ENCODE assay signal across 10 cellular contexts in genomic region chr16:23504076-23504452, GRCh38. TPM values are rescaled to one million over a fixed set of nuclear protein-coding genes. Genes with fewer than 3 reads are reported as not detected.
A peak's percentile ranks its signal among the peaks of the same experiment; 100 is the strongest.
DNase-seq lines count a peak whose midpoint lies in the region; ATAC-seq and TF ChIP-seq lines count a peak whose summit lies in the region.
"Had no signal": no experiment of that assay in that cellular context is flagged by ENCODE, and none has a peak within 500 bp of the region (broad histone marks: within the 10 kb centered on the region; RNA-seq: fewer than 3 reads in every experiment).

No MANE protein-coding gene starts in this region.

- no peaks in the 10 kb centered on the region for H3K27me3 ChIP-seq in hepatocyte
- no peaks in the 10 kb centered on the region for H3K27me3 ChIP-seq in vagina

- H3K4me3 ChIP-seq in hepatocyte: no peak overlapping the region
- H3K4me3 ChIP-seq in vagina: no peak overlapping the region

- H3K27ac ChIP-seq in hepatocyte (peak overlapping the region; percentile 75), vagina (peak overlapping the region; percentile 66)
- H3K27ac ChIP-seq: KMS-11 had no signal

- peak overlapping the region; percentile 62 for H3K4me2 ChIP-seq in hepatocyte

- peak overlapping the region; percentile 71 for H3K27ac Mint-ChIP-seq in activated naive CD8-positive, alpha-beta T cell treated with anti-CD3 and anti-CD28 coated beads, Interleukin-2, amount 10 ng/mL, durations not matched to agents 7 days and 5 days
- no peak overlapping the region for H3K27ac Mint-ChIP-seq in activated naive CD8-positive, alpha-beta T cell treated with anti-CD3 and anti-CD28 coated beads for 36 hours
- H3K27ac Mint-ChIP-seq in activated T-helper 1 cell treated with anti-CD3 and anti-CD28 coated beads, Interleukin-12 subunit alpha, Interleukin-12 subunit beta, Interleukin-2, Interleukin-4 antibody, amounts not matched to agents 30 ng/mL and 10 ng/mL and 1 ng/mL, durations not matched to agents 14 hours and 24 hours and 36 hours: peak overlapping the region; percentile 16

- no peak for TF ChIP-seq POLR2A in vagina (IDR thresholded peaks at IDR 0.05)

- H3K4me1 ChIP-seq in hepatocyte (ENCODE audit: insufficient read depth): peaks cover 4% of the 10 kb centered on the region
- peaks cover 87% of the 10 kb centered on the region for H3K4me1 ChIP-seq in vagina

- H3K9me3 ChIP-seq in hepatocyte (ENCODE audit: low read depth): no peaks in the 10 kb centered on the region
- H3K9me3 ChIP-seq in vagina: no peaks in the 10 kb centered on the region

- intact Hi-C loops in activated T-helper 1 cell treated with anti-CD3 and anti-CD28 coated beads, Interleukin-12 subunit alpha, Interleukin-12 subunit beta, Interleukin-2, Interleukin-4 antibody, amounts not matched to agents 30 ng/mL and 10 ng/mL and 1 ng/mL, durations not matched to agents 14 hours and 24 hours and 36 hours (cut with micrococcal nuclease): loop anchor here (1.0 to 5.0 kb wide), 5 partner anchors 51 to 753 kb away; partner anchors contain the start of genes CACNG3, COG7, DCTN5 and EARS2
- intact Hi-C loops in vagina (cut with DNase I): no loop called here

- peak overlapping the region; percentile 35 for H3K4me3 Mint-ChIP-seq in activated naive CD8-positive, alpha-beta T cell treated with anti-CD3 and anti-CD28 coated beads, Interleukin-2, amount 10 ng/mL, durations not matched to agents 7 days and 5 days
- H3K4me3 Mint-ChIP-seq in activated naive CD8-positive, alpha-beta T cell treated with anti-CD3 and anti-CD28 coated beads for 36 hours: no peak overlapping the region
- H3K4me3 Mint-ChIP-seq in activated T-helper 1 cell treated with anti-CD3 and anti-CD28 coated beads, Interleukin-12 subunit alpha, Interleukin-12 subunit beta, Interleukin-2, Interleukin-4 antibody, amounts not matched to agents 30 ng/mL and 10 ng/mL and 1 ng/mL, durations not matched to agents 14 hours and 24 hours and 36 hours: no peak overlapping the region

- H3K79me2 ChIP-seq in hepatocyte: peaks cover 97% of the 10 kb centered on the region

- no peaks in the 10 kb centered on the region for H3K9me2 ChIP-seq in hepatocyte (replicated peaks; ENCODE audit: insufficient read depth)

- DNase-seq in activated naive CD8-positive, alpha-beta T cell treated with anti-CD3 and anti-CD28 coated beads, Interleukin-2, amount 10 ng/mL, durations not matched to agents 7 days and 5 days: no peak
- DNase-seq in activated naive CD8-positive, alpha-beta T cell treated with anti-CD3 and anti-CD28 coated beads for 36 hours: no peak
- no peak for DNase-seq in activated T-helper 1 cell treated with anti-CD3 and anti-CD28 coated beads, Interleukin-12 subunit alpha, Interleukin-12 subunit beta, Interleukin-2, Interleukin-4 antibody, amounts not matched to agents 30 ng/mL and 10 ng/mL and 1 ng/mL, durations not matched to agents 14 hours and 24 hours and 36 hours (ENCODE audit: low spot score)
- DNase-seq in hepatocyte (ENCODE audit: low spot score): peak; percentile 16
- no peak for DNase-seq in vagina (ENCODE audit: extremely low spot score in 2 of 2)
- no peak for DNase-seq in SK-N-DZ (ENCODE audit: low spot score)
- no peak for DNase-seq in stimulated activated CD4-positive, alpha-beta T cell treated with anti-CD3 and anti-CD28 coated beads, Interleukin-2, amount 100 ng/mL, for 48 hours
- DNase-seq: DND-41 had no signal

- TF ChIP-seq CTCF in hepatocyte (IDR thresholded peaks at IDR 0.05; ENCODE audit: poor library complexity) (no peak), vagina (IDR thresholded peaks at IDR 0.05) (no peak)

- no peak overlapping the region for H2AFZ ChIP-seq in hepatocyte

- peaks cover 51% of the 10 kb centered on the region for H3K4me1 Mint-ChIP-seq in activated naive CD8-positive, alpha-beta T cell treated with anti-CD3 and anti-CD28 coated beads, Interleukin-2, amount 10 ng/mL, durations not matched to agents 7 days and 5 days
- H3K4me1 Mint-ChIP-seq in activated naive CD8-positive, alpha-beta T cell treated with anti-CD3 and anti-CD28 coated beads for 36 hours: peaks cover 47% of the 10 kb centered on the region
- peaks cover 66% of the 10 kb centered on the region for H3K4me1 Mint-ChIP-seq in activated T-helper 1 cell treated with anti-CD3 and anti-CD28 coated beads, Interleukin-12 subunit alpha, Interleukin-12 subunit beta, Interleukin-2, Interleukin-4 antibody, amounts not matched to agents 30 ng/mL and 10 ng/mL and 1 ng/mL, durations not matched to agents 14 hours and 24 hours and 36 hours (ENCODE audit: low read depth)

- peaks cover 1% of the 10 kb centered on the region for H3K9me3 Mint-ChIP-seq in activated naive CD8-positive, alpha-beta T cell treated with anti-CD3 and anti-CD28 coated beads, Interleukin-2, amount 10 ng/mL, durations not matched to agents 7 days and 5 days
- H3K9me3 Mint-ChIP-seq in activated naive CD8-positive, alpha-beta T cell treated with anti-CD3 and anti-CD28 coated beads for 36 hours: peaks cover 2% of the 10 kb centered on the region
- H3K9me3 Mint-ChIP-seq in activated T-helper 1 cell treated with anti-CD3 and anti-CD28 coated beads, Interleukin-12 subunit alpha, Interleukin-12 subunit beta, Interleukin-2, Interleukin-4 antibody, amounts not matched to agents 30 ng/mL and 10 ng/mL and 1 ng/mL, durations not matched to agents 14 hours and 24 hours and 36 hours: no peaks in the 10 kb centered on the region

- peaks cover 16% of the 10 kb centered on the region for H3K36me3 Mint-ChIP-seq in activated naive CD8-positive, alpha-beta T cell treated with anti-CD3 and anti-CD28 coated beads, Interleukin-2, amount 10 ng/mL, durations not matched to agents 7 days and 5 days
- H3K36me3 Mint-ChIP-seq in activated naive CD8-positive, alpha-beta T cell treated with anti-CD3 and anti-CD28 coated beads for 36 hours: peaks cover 24% of the 10 kb centered on the region
- peaks cover 21% of the 10 kb centered on the region for H3K36me3 Mint-ChIP-seq in activated T-helper 1 cell treated with anti-CD3 and anti-CD28 coated beads, Interleukin-12 subunit alpha, Interleukin-12 subunit beta, Interleukin-2, Interleukin-4 antibody, amounts not matched to agents 30 ng/mL and 10 ng/mL and 1 ng/mL, durations not matched to agents 14 hours and 24 hours and 36 hours (ENCODE audit: low read depth)

- H3K36me3 ChIP-seq in hepatocyte (replicated peaks; ENCODE audit: insufficient read depth, low read depth): no peaks in the 10 kb centered on the region
- no peaks in the 10 kb centered on the region for H3K36me3 ChIP-seq in vagina

- no peak for ATAC-seq in activated naive CD8-positive, alpha-beta T cell treated with anti-CD3 and anti-CD28 coated beads, Interleukin-2, amount 10 ng/mL, durations not matched to agents 7 days and 5 days (ENCODE audit: low read depth)
- ATAC-seq in GM18868 (IDR thresholded peaks at IDR 0.05; ENCODE audit: unreplicated experiment): no peak

- H3K27me3 Mint-ChIP-seq in activated naive CD8-positive, alpha-beta T cell treated with anti-CD3 and anti-CD28 coated beads, Interleukin-2, amount 10 ng/mL, durations not matched to agents 7 days and 5 days: no peaks in the 10 kb centered on the region
- no peaks in the 10 kb centered on the region for H3K27me3 Mint-ChIP-seq in activated naive CD8-positive, alpha-beta T cell treated with anti-CD3 and anti-CD28 coated beads for 36 hours
- no peaks in the 10 kb centered on the region for H3K27me3 Mint-ChIP-seq in activated T-helper 1 cell treated with anti-CD3 and anti-CD28 coated beads, Interleukin-12 subunit alpha, Interleukin-12 subunit beta, Interleukin-2, Interleukin-4 antibody, amounts not matched to agents 30 ng/mL and 10 ng/mL and 1 ng/mL, durations not matched to agents 14 hours and 24 hours and 36 hours (ENCODE audit: insufficient read depth)

- POLR2A ChIA-PET in activated naive CD8-positive, alpha-beta T cell treated with anti-CD3 and anti-CD28 coated beads, Interleukin-2, amount 10 ng/mL, durations not matched to agents 7 days and 5 days (lab: Charles Lee): interaction anchor here (1.1 to 2.1 kb wide), 2 partner anchors 11 to 20 kb away, joined by 3 to 8 read pairs; no protein-coding TSS in a partner anchor

- H4K20me1 ChIP-seq in hepatocyte (ENCODE audit: insufficient read depth, poor library complexity, severe bottlenecking): peaks cover 67% of the 10 kb centered on the region

- WGBS in hepatocyte (ENCODE audit: low lambda C conversion rate, missing lambda C conversion rate): 66% methylated on average over 5 of the region's 5 CpGs

RNA-seq across cellular contexts. Expression of gene GGA2, which starts 6.2 kb away (rescaled TPM):
- 100 to 1,000 TPM; 125 to 137 TPM for total RNA-seq in activated naive CD8-positive, alpha-beta T cell treated with anti-CD3 and anti-CD28 coated beads, Interleukin-2, amount 10 ng/mL, durations not matched to agents 7 days and 5 days
- total RNA-seq in activated naive CD8-positive, alpha-beta T cell treated with anti-CD3 and anti-CD28 coated beads for 36 hours: 10 to 100 TPM; 70.9 to 80.9 TPM
- 106 and 112 TPM in 2 replicates for total RNA-seq in activated T-helper 1 cell treated with anti-CD3 and anti-CD28 coated beads, Interleukin-12 subunit alpha, Interleukin-12 subunit beta, Interleukin-2, Interleukin-4 antibody, amounts not matched to agents 30 ng/mL and 10 ng/mL and 1 ng/mL, durations not matched to agents 14 hours and 24 hours and 36 hours
- total RNA-seq in hepatocyte: 42.4 and 56.4 TPM in 2 replicates
- 73.1 and 76.6 TPM in 2 replicates for polyA plus RNA-seq in hepatocyte
- 39.0 TPM for total RNA-seq in vagina
- 57.7 and 67.8 TPM in 2 replicates for polyA plus RNA-seq in SK-N-DZ (2014; cell fraction: cytosol; rRNA removed)
- 104 and 144 TPM in 2 replicates for polyA plus RNA-seq in SK-N-DZ (2014; cell fraction: nucleus; rRNA removed)

RNA-seq across cellular contexts. Expression of gene COG7, which starts 51.1 kb away (rescaled TPM):
- 10 to 100 TPM; 22.3 to 23.6 TPM for total RNA-seq in activated naive CD8-positive, alpha-beta T cell treated with anti-CD3 and anti-CD28 coated beads, Interleukin-2, amount 10 ng/mL, durations not matched to agents 7 days and 5 days
- total RNA-seq in activated naive CD8-positive, alpha-beta T cell treated with anti-CD3 and anti-CD28 coated beads for 36 hours: 10 to 100 TPM; 14.0 to 14.1 TPM
- 23.5 and 24.1 TPM in 2 replicates for total RNA-seq in activated T-helper 1 cell treated with anti-CD3 and anti-CD28 coated beads, Interleukin-12 subunit alpha, Interleukin-12 subunit beta, Interleukin-2, Interleukin-4 antibody, amounts not matched to agents 30 ng/mL and 10 ng/mL and 1 ng/mL, durations not matched to agents 14 hours and 24 hours and 36 hours
- total RNA-seq in hepatocyte (11.8 and 15.4 TPM in 2 replicates), vagina (21.4 TPM)
- polyA plus RNA-seq in hepatocyte: 13.5 and 14.7 TPM in 2 replicates
- 12.5 and 18.3 TPM in 2 replicates for polyA plus RNA-seq in SK-N-DZ (2014; cell fraction: cytosol; rRNA removed)
- polyA plus RNA-seq in SK-N-DZ (2014; cell fraction: nucleus; rRNA removed): 15.5 and 19.7 TPM in 2 replicates

RNA-seq across cellular contexts. Expression of gene EARS2, which starts 53.1 kb away (rescaled TPM):
- total RNA-seq in activated naive CD8-positive, alpha-beta T cell treated with anti-CD3 and anti-CD28 coated beads, Interleukin-2, amount 10 ng/mL, durations not matched to agents 7 days and 5 days: 10 to 100 TPM; 11.0 to 11.2 TPM
- total RNA-seq in activated naive CD8-positive, alpha-beta T cell treated with anti-CD3 and anti-CD28 coated beads for 36 hours: 10 to 100 TPM; 25.2 to 30.4 TPM
- total RNA-seq in activated T-helper 1 cell treated with anti-CD3 and anti-CD28 coated beads, Interleukin-12 subunit alpha, Interleukin-12 subunit beta, Interleukin-2, Interleukin-4 antibody, amounts not matched to agents 30 ng/mL and 10 ng/mL and 1 ng/mL, durations not matched to agents 14 hours and 24 hours and 36 hours: 27.8 and 29.9 TPM in 2 replicates
- total RNA-seq in hepatocyte (19.0 and 26.5 TPM in 2 replicates), vagina (46.7 TPM)
- polyA plus RNA-seq in hepatocyte: 23.1 and 25.2 TPM in 2 replicates
- polyA plus RNA-seq in SK-N-DZ (2014; cell fraction: cytosol; rRNA removed): 31.4 and 44.9 TPM in 2 replicates
- polyA plus RNA-seq in SK-N-DZ (2014; cell fraction: nucleus; rRNA removed): 48.8 and 57.6 TPM in 2 replicates

RNA-seq across cellular contexts. Expression of gene UBFD1, which starts 53.5 kb away (rescaled TPM):
- 10 to 100 TPM; 43.3 to 44.6 TPM for total RNA-seq in activated naive CD8-positive, alpha-beta T cell treated with anti-CD3 and anti-CD28 coated beads, Interleukin-2, amount 10 ng/mL, durations not matched to agents 7 days and 5 days
- total RNA-seq in activated naive CD8-positive, alpha-beta T cell treated with anti-CD3 and anti-CD28 coated beads for 36 hours: 10 to 100 TPM; 60.4 to 62.7 TPM
- total RNA-seq in activated T-helper 1 cell treated with anti-CD3 and anti-CD28 coated beads, Interleukin-12 subunit alpha, Interleukin-12 subunit beta, Interleukin-2, Interleukin-4 antibody, amounts not matched to agents 30 ng/mL and 10 ng/mL and 1 ng/mL, durations not matched to agents 14 hours and 24 hours and 36 hours: 54.9 and 55.0 TPM in 2 replicates
- total RNA-seq in hepatocyte (107 TPM in 2 replicates), vagina (57.2 TPM)
- polyA plus RNA-seq in hepatocyte: 44.5 and 48.6 TPM in 2 replicates
- 113 and 132 TPM in 2 replicates for polyA plus RNA-seq in SK-N-DZ (2014; cell fraction: cytosol; rRNA removed)
- polyA plus RNA-seq in SK-N-DZ (2014; cell fraction: nucleus; rRNA removed): 99.1 and 107 TPM in 2 replicates
